ENCODE assay signal across 22 cellular contexts in genomic region chr1:9454094-9454418, GRCh38.
"Had no signal": no experiment of that assay in that cellular context is flagged by ENCODE, and none has a peak within 500 bp of the region (broad histone marks: within the 10 kb centered on the region; RNA-seq: fewer than 3 reads in every experiment).

No MANE protein-coding gene starts in this region.

- H3K27me3 Mint-ChIP-seq: stimulated activated naive B cell treated with anti-CD40 and anti-IgM and Interleukin-4, amounts not matched to agents 10 μg/mL and 1 μg/mL and 100 μg/mL, for 72 hours; stimulated activated naive CD8-positive, alpha-beta T cell treated with anti-CD3 and anti-CD28 coated beads, Interleukin-15, amount 100 ng/mL, for 72 hours had no signal

- H3K4me3 Mint-ChIP-seq: dendritic cell treated with granulocyte-macrophage colony-stimulating factor and Interleukin-4, amounts not matched to agents 40 ng/mL and 50 ng/mL, for 4 days; effector memory CD8-positive, alpha-beta T cell; immature natural killer cell; naive thymus-derived CD4-positive, alpha-beta T cell; neural crest cell; stimulated activated naive B cell treated with anti-CD40 and anti-IgM and Interleukin-4, amounts not matched to agents 10 μg/mL and 1 μg/mL and 100 μg/mL, for 72 hours; stimulated activated naive CD8-positive, alpha-beta T cell treated with anti-CD3 and anti-CD28 coated beads, Interleukin-15, amount 100 ng/mL, for 72 hours had no signal

- H3K9me3 ChIP-seq: esophagus muscularis mucosa, gastrocnemius medialis, sigmoid colon, thoracic aorta, upper lobe of left lung, vagina had no signal

- H3K36me3 Mint-ChIP-seq: immature natural killer cell; naive thymus-derived CD4-positive, alpha-beta T cell; stimulated activated naive B cell treated with anti-CD40 and anti-IgM and Interleukin-4, amounts not matched to agents 10 μg/mL and 1 μg/mL and 100 μg/mL, for 72 hours had no signal

- H3K4me3 ChIP-seq: esophagus muscularis mucosa, gastrocnemius medialis, sigmoid colon, skin epidermis, thoracic aorta, upper lobe of left lung, vagina had no signal

- DNase-seq: effector memory CD8-positive, alpha-beta T cell; gastrocnemius medialis; immature natural killer cell; kidney; left cardiac atrium; left ventricle myocardium superior; naive thymus-derived CD4-positive, alpha-beta T cell; posterior cingulate gyrus; sigmoid colon; stimulated activated CD4-positive, alpha-beta T cell treated with anti-CD3 and anti-CD28 coated beads, Interleukin-2, amount 100 ng/mL, for 24 hours; stimulated activated CD4-positive, alpha-beta T cell treated with anti-CD3 and anti-CD28 coated beads, Interleukin-4, amount 100 ng/mL, for 4 hours; stimulated activated naive B cell treated with anti-CD40 and anti-IgM and Interleukin-4, amounts not matched to agents 10 μg/mL and 1 μg/mL and 100 μg/mL, for 72 hours; stimulated activated naive CD8-positive, alpha-beta T cell treated with anti-CD3 and anti-CD28 coated beads, Interleukin-15, amount 100 ng/mL, for 72 hours; substantia nigra; upper lobe of left lung had no signal

- H3K9me3 Mint-ChIP-seq: dendritic cell treated with granulocyte-macrophage colony-stimulating factor and Interleukin-4, amounts not matched to agents 40 ng/mL and 50 ng/mL, for 4 days; effector memory CD8-positive, alpha-beta T cell; immature natural killer cell; naive thymus-derived CD4-positive, alpha-beta T cell; neural crest cell; stimulated activated naive B cell treated with anti-CD40 and anti-IgM and Interleukin-4, amounts not matched to agents 10 μg/mL and 1 μg/mL and 100 μg/mL, for 72 hours; stimulated activated naive CD8-positive, alpha-beta T cell treated with anti-CD3 and anti-CD28 coated beads, Interleukin-15, amount 100 ng/mL, for 72 hours had no signal

- H3K4me1 Mint-ChIP-seq: immature natural killer cell; naive thymus-derived CD4-positive, alpha-beta T cell; stimulated activated naive CD8-positive, alpha-beta T cell treated with anti-CD3 and anti-CD28 coated beads, Interleukin-15, amount 100 ng/mL, for 72 hours had no signal

- H3K27ac ChIP-seq: epithelial cell of prostate, esophagus muscularis mucosa, gastrocnemius medialis, skin epidermis, thoracic aorta, upper lobe of left lung, vagina had no signal

- ATAC-seq: effector memory CD8-positive, alpha-beta T cell; gastrocnemius medialis; left ventricle myocardium superior; naive thymus-derived CD4-positive, alpha-beta T cell; stimulated activated naive B cell treated with anti-CD40 and anti-IgM and Interleukin-4, amounts not matched to agents 10 μg/mL and 1 μg/mL and 100 μg/mL, for 72 hours; stimulated activated naive CD8-positive, alpha-beta T cell treated with anti-CD3 and anti-CD28 coated beads, Interleukin-15, amount 100 ng/mL, for 72 hours had no signal

- H3K27me3 ChIP-seq: esophagus muscularis mucosa, gastrocnemius medialis, sigmoid colon, upper lobe of left lung, vagina had no signal

- H3K36me3 ChIP-seq: esophagus muscularis mucosa, gastrocnemius medialis, sigmoid colon, thoracic aorta, upper lobe of left lung, vagina had no signal

- H3K27ac Mint-ChIP-seq: dendritic cell treated with granulocyte-macrophage colony-stimulating factor and Interleukin-4, amounts not matched to agents 40 ng/mL and 50 ng/mL, for 4 days; effector memory CD8-positive, alpha-beta T cell; immature natural killer cell; stimulated activated naive B cell treated with anti-CD40 and anti-IgM and Interleukin-4, amounts not matched to agents 10 μg/mL and 1 μg/mL and 100 μg/mL, for 72 hours; stimulated activated naive CD8-positive, alpha-beta T cell treated with anti-CD3 and anti-CD28 coated beads, Interleukin-15, amount 100 ng/mL, for 72 hours had no signal
